1 cellular context compared by ENCODE assay signal in genomic region chr11:57310630-57311086, GRCh38.
TF ChIP-seq lines count a peak whose summit lies in the region.

No MANE protein-coding gene starts in this region.

TF ChIP-seq in SK-N-SH treated with all-trans-retinoic acid at 6 μM for 48 hours, 23 proteins besides CTCF, POLR2A, EP300 and RAD21 (continued from another document):
- TF ChIP-seq TSHZ2 (CRISPR knock-in tag; IDR thresholded peaks at IDR 0.05) (no peak), ESRRG (CRISPR knock-in tag; IDR thresholded peaks at IDR 0.05) (no peak), GLIS3 (CRISPR knock-in tag; IDR thresholded peaks at IDR 0.05) (no peak), ZNF565 (CRISPR knock-in tag; conservative IDR thresholded peaks at IDR 0.05; ENCODE audit: low read depth) (no peak), PPARA (CRISPR knock-in tag; IDR thresholded peaks at IDR 0.05; ENCODE audit: borderline replicate concordance) (no peak), BACH2 (CRISPR knock-in tag; IDR thresholded peaks at IDR 0.05; ENCODE audit: borderline replicate concordance) (no peak), TOX (CRISPR knock-in tag; IDR thresholded peaks at IDR 0.05; ENCODE audit: borderline replicate concordance) (no peak), RARB (CRISPR knock-in tag; IDR thresholded peaks at IDR 0.05) (no peak), ZNF70 (CRISPR knock-in tag; IDR thresholded peaks at IDR 0.05) (no peak), CREB5 (CRISPR knock-in tag; IDR thresholded peaks at IDR 0.05; ENCODE audit: low read depth) (no peak)
